In genomic region chr2:169221745-169222369, GRCh38 we compare ENCODE assay signal across 9 cellular contexts.
DNase-seq lines count a peak whose midpoint lies in the region; TF ChIP-seq lines count a peak whose summit lies in the region.
"Had no signal": no experiment of that assay in that cellular context is flagged by ENCODE, and none has a peak within 500 bp of the region (broad histone marks: within the 10 kb centered on the region; RNA-seq: fewer than 3 reads in every experiment).

No MANE protein-coding gene starts in this region.

- no peak overlapping the region for H3K9ac ChIP-seq in endodermal cell (ENCODE audit: extremely low read depth, low read length, poor library complexity, severe bottlenecking)

- H3K4me1 ChIP-seq in endodermal cell (ENCODE audit: control insufficient read depth, insufficient read depth, low read length) = no peaks in the 10 kb centered on the region
- H3K4me1 ChIP-seq: SJCRH30 had no signal

- DNase-seq in DMS 273 (lab: John Stamatoyannopoulos, UW; ENCODE audit: unreplicated experiment) = peak; percentile 37
- DNase-seq in DMS 273 treated with DMSO at 0.1 percent for 48 hours (lab: John Stamatoyannopoulos, UW) = no peak
- peak; percentile 53 for DNase-seq in NCI-H526 treated with DMSO at 0.1 percent for 48 hours (lab: John Stamatoyannopoulos, UW)
- no peak for DNase-seq in endodermal cell
- peak; percentile 50 for DNase-seq in renal cortical epithelial cell (ENCODE audit: low read depth)
- no peak for DNase-seq in NCI-H1436 treated with DMSO at 0.1 percent for 48 hours (lab: John Stamatoyannopoulos, UW)
- no peak for DNase-seq in activated T-cell treated with anti-CD3 and anti-CD28 coated beads, Interleukin-2, amount 50 U/mL, for 1 hour
- no peak for DNase-seq in NCI-H146 (lab: John Stamatoyannopoulos, UW)

- peak; percentile 71 for TF ChIP-seq CTCF in endodermal cell (conservative IDR thresholded peaks at IDR 0.05)

- no peaks in the 10 kb centered on the region for H3K27me3 ChIP-seq in endodermal cell (ENCODE audit: control insufficient read depth, insufficient read depth, low read length, poor library complexity, severe bottlenecking)
- H3K27me3 ChIP-seq: SJCRH30 had no signal

- no peaks in the 10 kb centered on the region for H3K9me3 ChIP-seq in endodermal cell (ENCODE audit: control insufficient read depth, low read length)
- H3K9me3 ChIP-seq: SJCRH30 had no signal

- no peak overlapping the region for H3K4me3 Mint-ChIP-seq in endodermal cell

- no peaks in the 10 kb centered on the region for H3K36me3 ChIP-seq in endodermal cell (ENCODE audit: control insufficient read depth, insufficient read depth, low read length)
- H3K36me3 ChIP-seq: SJCRH30 had no signal

- H3K27ac Mint-ChIP-seq in endodermal cell = no peak overlapping the region

- no peaks in the 10 kb centered on the region for H3K27me3 Mint-ChIP-seq in endodermal cell (ENCODE audit: insufficient read depth)

- no peaks in the 10 kb centered on the region for H3K36me3 Mint-ChIP-seq in endodermal cell (ENCODE audit: low read depth)

- H3K9me3 Mint-ChIP-seq in endodermal cell = no peaks in the 10 kb centered on the region

- no peak overlapping the region for H3K4me3 ChIP-seq in endodermal cell (ENCODE audit: low read length)
- H3K4me3 ChIP-seq: SJCRH30 had no signal

- no peak overlapping the region for H3K27ac ChIP-seq in endodermal cell (ENCODE audit: low read depth, low read length)
- H3K27ac ChIP-seq: SJCRH30 had no signal

- H3K4me1 Mint-ChIP-seq in endodermal cell = no peaks in the 10 kb centered on the region

- WGBS in endodermal cell (ENCODE audit: insufficient coverage in 1 of 2, insufficient read length in 1 of 2), 2 experiments = 33 to 39% methylated on average over 3 to 5 of the region's 5 CpGs

Comparison
In these comparisons a context has a peak if more than half of its experiments do, and no peak if none do; other contexts are left out.
1. DNase-seq: peak in DMS 273 (single experiment), NCI-H526 treated with DMSO at 0.1 percent for 48 hours (single experiment) and renal cortical epithelial cell (single experiment); none in DMS 273 treated with DMSO at 0.1 percent for 48 hours (single experiment), endodermal cell (single experiment), NCI-H1436 treated with DMSO at 0.1 percent for 48 hours (single experiment), activated T-cell treated with anti-CD3 and anti-CD28 coated beads, Interleukin-2, amount 50 U/mL, for 1 hour (single experiment) and NCI-H146 (single experiment).